ENCODE assay signal across 19 cellular contexts in the genomic region with DNA sequence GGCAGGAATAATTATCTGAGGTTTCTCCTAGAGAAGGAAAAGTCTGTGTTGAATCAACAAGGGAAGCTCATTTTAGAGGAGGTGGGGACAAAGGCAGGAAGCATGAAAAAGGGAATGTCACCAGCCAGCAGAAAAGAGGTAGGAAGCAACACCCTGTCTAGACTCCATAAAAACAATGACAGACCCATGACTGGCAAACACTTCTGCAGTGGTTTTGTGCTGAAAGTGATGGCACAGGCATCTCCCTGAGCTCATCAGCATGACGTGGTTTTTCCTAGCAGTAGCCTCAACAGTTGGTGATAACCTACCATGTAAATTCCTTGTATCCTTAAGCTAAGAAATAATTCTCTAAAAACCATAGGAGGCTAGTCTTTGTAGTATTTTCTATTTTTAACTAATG.
DNase-seq lines count a peak whose midpoint lies in the region; ATAC-seq and TF ChIP-seq lines count a peak whose summit lies in the region.
"Had no signal": no experiment of that assay in that cellular context is flagged by ENCODE, and none has a peak within 500 bp of the region (broad histone marks: within the 10 kb centered on the region; RNA-seq: fewer than 3 reads in every experiment).

No MANE protein-coding gene starts in this region.

- intact Hi-C loops in left lung (cut with DNase I) = no loop called here

- no peaks in the 10 kb centered on the region for H3K4me1 Mint-ChIP-seq in activated T-cell treated with anti-CD3 and anti-CD28 coated beads, Interleukin-2, amount 50 U/mL, for 72 hours (ENCODE audit: low read depth)
- H3K4me1 Mint-ChIP-seq: activated naive CD4-positive, alpha-beta T cell treated with anti-CD3 and anti-CD28 coated beads, Interleukin-2, amount 50 U/mL, for 24 hours; central memory CD8-positive, alpha-beta T cell; IgD-negative memory B cell had no signal

- H3K27me3 Mint-ChIP-seq in activated T-cell treated with anti-CD3 and anti-CD28 coated beads, Interleukin-2, amount 50 U/mL, for 72 hours (ENCODE audit: low read depth) = peaks cover 7% of the 10 kb centered on the region

- no peak overlapping the region for H3K4me3 Mint-ChIP-seq in activated T-cell treated with anti-CD3 and anti-CD28 coated beads, Interleukin-2, amount 50 U/mL, for 72 hours
- H3K4me3 Mint-ChIP-seq: activated naive CD4-positive, alpha-beta T cell treated with anti-CD3 and anti-CD28 coated beads, Interleukin-2, amount 50 U/mL, for 24 hours; central memory CD8-positive, alpha-beta T cell; IgD-negative memory B cell; natural killer cell treated with Interleukin-12 subunit alpha and Interleukin-12 subunit beta and Interleukin-15 and Interleukin-18, amount 100 ng/mL, for 72 hours had no signal

- no peaks in the 10 kb centered on the region for H3K36me3 Mint-ChIP-seq in activated T-cell treated with anti-CD3 and anti-CD28 coated beads, Interleukin-2, amount 50 U/mL, for 72 hours (ENCODE audit: insufficient read depth in 2 of 2)
- H3K36me3 Mint-ChIP-seq: activated naive CD4-positive, alpha-beta T cell treated with anti-CD3 and anti-CD28 coated beads, Interleukin-2, amount 50 U/mL, for 24 hours; IgD-negative memory B cell; natural killer cell treated with Interleukin-12 subunit alpha and Interleukin-12 subunit beta and Interleukin-15 and Interleukin-18, amount 100 ng/mL, for 72 hours had no signal

- H3K9me3 ChIP-seq in HEK293 (ENCODE audit: control insufficient read depth, insufficient read depth, low read depth, low read length) (no peaks in the 10 kb centered on the region), SK-N-MC (ENCODE audit: low read depth, low read length) (no peaks in the 10 kb centered on the region), left lung (no peaks in the 10 kb centered on the region)

- H3K4me3 ChIP-seq in HEK293 (ENCODE audit: low read depth, low read length) (no peak overlapping the region), SK-N-MC (no peak overlapping the region), left lung (no peak overlapping the region)
- H3K4me3 ChIP-seq: GM12878 had no signal

- no peak overlapping the region for H3K9ac ChIP-seq in SK-N-MC (ENCODE audit: insufficient read length)

- CTCF ChIA-PET in HEK293 (lab: Yijun Ruan, JAX) = interaction anchor here (1.0 kb wide), 1 partner anchor 44 kb away, joined by 3 read pairs; no protein-coding TSS in a partner anchor

- ATAC-seq in left lung = no peak
- ATAC-seq in activated T-cell treated with anti-CD3 and anti-CD28 coated beads, Interleukin-2, amount 50 U/mL, for 72 hours (replicated peaks in 1 of 2) = no peak
- ATAC-seq: GM12878; natural killer cell treated with Interleukin-12 subunit alpha and Interleukin-12 subunit beta and Interleukin-15 and Interleukin-18, amount 100 ng/mL, for 72 hours had no signal

- H3K36me3 ChIP-seq in HEK293 (ENCODE audit: control insufficient read depth in 2 of 2, insufficient read depth in 1 of 2, low read length in 2 of 2) (no peaks in the 10 kb centered on the region), SK-N-MC (ENCODE audit: insufficient read depth, low read length) (no peaks in the 10 kb centered on the region), left lung (no peaks in the 10 kb centered on the region)

- no peak for TF ChIP-seq CTCF in C4-2B (conservative IDR thresholded peaks at IDR 0.05)
- no peak for TF ChIP-seq CTCF in HEK293 (tag by site-specific recombination; IDR thresholded peaks at IDR 0.05)
- no peak for TF ChIP-seq CTCF in left lung (IDR thresholded peaks at IDR 0.05)

- POLR2A ChIA-PET in HEK293 (lab: Yijun Ruan, JAX) = no interaction called here

- peak overlapping the region; percentile 53; the same call in 1 of the 2 replicates for H3K27ac ChIP-seq in C4-2B
- H3K27ac ChIP-seq in HEK293 (ENCODE audit: extremely low read depth, low read depth, low read length) = no peak overlapping the region
- peak overlapping the region; percentile 40; the same call in 1 of the 2 replicates for H3K27ac ChIP-seq in SK-N-MC
- no peak overlapping the region for H3K27ac ChIP-seq in left lung
- H3K27ac ChIP-seq: epithelial cell of prostate had no signal

- H3K4me1 ChIP-seq in HEK293 (ENCODE audit: control insufficient read depth, insufficient read depth, low read length) = peaks cover 6% of the 10 kb centered on the region; the same call in 1 of the 2 replicates
- H3K4me1 ChIP-seq in left lung = no peaks in the 10 kb centered on the region

- DNase-seq in SK-N-MC (ENCODE audit: low read depth, low spot score) (no peak), kidney glomerular epithelial cell (lab: John Stamatoyannopoulos, UW) (peak; percentile 21), foreskin melanocyte (no peak), left lung (no peak), epidermal melanocyte (ENCODE audit: insufficient read length, low spot score) (no peak)
- DNase-seq in activated T-cell treated with anti-CD3 and anti-CD28 coated beads, Interleukin-2, amount 50 U/mL, for 72 hours = no peak
- DNase-seq: activated CD4-positive, CD25-positive, alpha-beta regulatory T cell; activated CD8-positive, alpha-beta memory T cell treated with anti-CD3 and anti-CD28 coated beads, Interleukin-2, amount 50 U/mL, for 48 hours; DND-41; hippocampal formation; NCI-H1694 had no signal

- no peak overlapping the region for H3K27ac Mint-ChIP-seq in activated T-cell treated with anti-CD3 and anti-CD28 coated beads, Interleukin-2, amount 50 U/mL, for 72 hours
- H3K27ac Mint-ChIP-seq: activated naive CD4-positive, alpha-beta T cell treated with anti-CD3 and anti-CD28 coated beads, Interleukin-2, amount 50 U/mL, for 24 hours; IgD-negative memory B cell; natural killer cell treated with Interleukin-12 subunit alpha and Interleukin-12 subunit beta and Interleukin-15 and Interleukin-18, amount 100 ng/mL, for 72 hours had no signal

- H3K27me3 ChIP-seq in left lung = no peaks in the 10 kb centered on the region

- no peaks in the 10 kb centered on the region for H3K9me3 Mint-ChIP-seq in activated T-cell treated with anti-CD3 and anti-CD28 coated beads, Interleukin-2, amount 50 U/mL, for 72 hours
- H3K9me3 Mint-ChIP-seq: activated naive CD4-positive, alpha-beta T cell treated with anti-CD3 and anti-CD28 coated beads, Interleukin-2, amount 50 U/mL, for 24 hours; central memory CD8-positive, alpha-beta T cell; natural killer cell treated with Interleukin-12 subunit alpha and Interleukin-12 subunit beta and Interleukin-15 and Interleukin-18, amount 100 ng/mL, for 72 hours had no signal

TF ChIP-seq in HEK293, 187 proteins besides CTCF, POLR2A, EP300 and RAD21:
- TF ChIP-seq SCRT2 (tag by site-specific recombination; IDR thresholded peaks at IDR 0.05) = 0 out of 2 replicates have a peak, but pooled peaks have one; percentile 22
- TF ChIP-seq ZNF433 (tag by site-specific recombination; IDR thresholded peaks at IDR 0.05; ENCODE audit: low read depth) = no peak
- TF ChIP-seq ZNF555 (tag by site-specific recombination; conservative IDR thresholded peaks at IDR 0.05) = no peak
- no peak for TF ChIP-seq ZBTB49 (tag by site-specific recombination; IDR thresholded peaks at IDR 0.05; ENCODE audit: low read depth)

Comparison
In these comparisons a context has a peak if more than half of its experiments do, and no peak if none do; other contexts are left out.
1. H3K27ac ChIP-seq: peak in C4-2B (single experiment) and SK-N-MC (single experiment); none in HEK293 (single experiment) and left lung (0 of 2).